9 cellular contexts compared by ENCODE assay signal in genomic region chr1:41323243-41323642, GRCh38.
"Had no signal": no experiment of that assay in that cellular context is flagged by ENCODE, and none has a peak within 500 bp of the region (broad histone marks: within the 10 kb centered on the region; RNA-seq: fewer than 3 reads in every experiment).

No MANE protein-coding gene starts in this region.

- DNase-seq: activated T-cell treated with anti-CD3 and anti-CD28 coated beads for 4 hours; brain microvascular endothelial cell; cerebellar nuclear complex; effector memory CD4-positive, alpha-beta T cell; kidney; stimulated activated CD4-positive, alpha-beta T cell treated with anti-CD3 and anti-CD28 coated beads, Interleukin-4, amount 100 ng/mL, for 4 hours had no signal

- H3K4me3 ChIP-seq: hepatocyte, left ventricle myocardium inferior, smooth muscle cell had no signal

- H3K27ac ChIP-seq: brain microvascular endothelial cell, hepatocyte, left ventricle myocardium inferior had no signal
